ENCODE assay signal across 1 cellular context in the genomic region with DNA sequence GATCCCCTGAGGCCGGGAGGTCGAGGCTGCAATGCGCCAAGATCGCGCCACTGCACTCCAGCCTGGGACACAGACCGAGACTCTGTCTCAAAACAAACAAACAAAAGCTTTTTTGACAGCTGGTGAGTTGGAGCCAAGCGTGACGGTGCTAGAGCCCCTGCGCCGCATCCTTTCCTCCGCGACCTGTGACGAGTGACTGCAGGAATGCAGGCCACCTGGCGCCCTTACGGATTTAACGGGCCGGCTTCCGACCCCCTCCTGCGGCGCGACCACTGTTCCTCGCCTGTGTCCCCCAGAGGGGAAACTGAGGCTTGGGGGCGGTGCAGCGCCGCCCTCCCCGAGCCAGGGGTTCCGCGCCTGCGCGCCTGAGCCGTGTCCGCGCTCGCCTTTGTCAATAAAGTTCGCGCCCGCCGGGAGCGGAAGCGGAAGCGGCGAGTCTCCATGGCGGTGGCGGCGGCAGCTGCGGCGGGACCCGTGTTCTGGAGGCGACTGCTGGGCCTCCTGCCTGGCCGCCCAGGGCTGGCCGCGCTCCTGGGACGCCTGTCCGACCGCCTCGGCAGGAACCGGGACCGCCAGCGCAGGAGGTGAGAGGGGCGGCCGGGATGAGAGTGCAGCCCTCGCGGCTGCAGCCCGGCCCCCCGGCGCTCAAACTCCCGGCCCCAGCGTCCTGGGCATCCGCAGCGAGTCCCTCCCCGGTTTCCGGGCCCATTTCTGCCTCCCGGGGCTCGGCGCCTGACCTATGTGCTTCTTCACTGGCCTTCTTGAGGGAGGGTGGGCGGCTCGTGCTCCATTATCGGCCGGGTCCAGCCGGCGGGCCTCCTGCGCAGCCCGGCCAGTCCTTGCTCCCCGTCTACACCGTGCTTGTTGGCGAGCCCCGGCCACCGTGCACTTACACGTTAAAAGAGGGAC.
TF ChIP-seq lines count a peak whose summit lies in the region.

A gene with protein sequence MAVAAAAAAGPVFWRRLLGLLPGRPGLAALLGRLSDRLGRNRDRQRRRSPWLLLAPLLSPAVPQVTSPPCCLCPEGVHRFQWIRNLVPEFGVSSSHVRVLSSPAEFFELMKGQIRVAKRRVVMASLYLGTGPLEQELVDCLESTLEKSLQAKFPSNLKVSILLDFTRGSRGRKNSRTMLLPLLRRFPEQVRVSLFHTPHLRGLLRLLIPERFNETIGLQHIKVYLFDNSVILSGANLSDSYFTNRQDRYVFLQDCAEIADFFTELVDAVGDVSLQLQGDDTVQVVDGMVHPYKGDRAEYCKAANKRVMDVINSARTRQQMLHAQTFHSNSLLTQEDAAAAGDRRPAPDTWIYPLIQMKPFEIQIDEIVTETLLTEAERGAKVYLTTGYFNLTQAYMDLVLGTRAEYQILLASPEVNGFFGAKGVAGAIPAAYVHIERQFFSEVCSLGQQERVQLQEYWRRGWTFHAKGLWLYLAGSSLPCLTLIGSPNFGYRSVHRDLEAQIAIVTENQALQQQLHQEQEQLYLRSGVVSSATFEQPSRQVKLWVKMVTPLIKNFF (plus strand): TSS at position 425 of the 909 bp plus-strand sequence. CDS start 17 bp downstream, at position 442.

TF ChIP-seq in WTC11, 78 proteins besides CTCF, POLR2A, EP300 and RAD21 (continued from another document):
- TF ChIP-seq, protein P1, sequence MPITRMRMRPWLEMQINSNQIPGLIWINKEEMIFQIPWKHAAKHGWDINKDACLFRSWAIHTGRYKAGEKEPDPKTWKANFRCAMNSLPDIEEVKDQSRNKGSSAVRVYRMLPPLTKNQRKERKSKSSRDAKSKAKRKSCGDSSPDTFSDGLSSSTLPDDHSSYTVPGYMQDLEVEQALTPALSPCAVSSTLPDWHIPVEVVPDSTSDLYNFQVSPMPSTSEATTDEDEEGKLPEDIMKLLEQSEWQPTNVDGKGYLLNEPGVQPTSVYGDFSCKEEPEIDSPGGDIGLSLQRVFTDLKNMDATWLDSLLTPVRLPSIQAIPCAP (CRISPR knock-in tag; IDR thresholded peaks at IDR 0.05), result 0 out of 2 replicates have a peak, but pooled peaks have one; percentile 44
- TF ChIP-seq, protein P2, sequence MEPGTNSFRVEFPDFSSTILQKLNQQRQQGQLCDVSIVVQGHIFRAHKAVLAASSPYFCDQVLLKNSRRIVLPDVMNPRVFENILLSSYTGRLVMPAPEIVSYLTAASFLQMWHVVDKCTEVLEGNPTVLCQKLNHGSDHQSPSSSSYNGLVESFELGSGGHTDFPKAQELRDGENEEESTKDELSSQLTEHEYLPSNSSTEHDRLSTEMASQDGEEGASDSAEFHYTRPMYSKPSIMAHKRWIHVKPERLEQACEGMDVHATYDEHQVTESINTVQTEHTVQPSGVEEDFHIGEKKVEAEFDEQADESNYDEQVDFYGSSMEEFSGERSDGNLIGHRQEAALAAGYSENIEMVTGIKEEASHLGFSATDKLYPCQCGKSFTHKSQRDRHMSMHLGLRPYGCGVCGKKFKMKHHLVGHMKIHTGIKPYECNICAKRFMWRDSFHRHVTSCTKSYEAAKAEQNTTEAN (CRISPR knock-in tag; IDR thresholded peaks at IDR 0.05), result no peak
- TF ChIP-seq, protein P3, sequence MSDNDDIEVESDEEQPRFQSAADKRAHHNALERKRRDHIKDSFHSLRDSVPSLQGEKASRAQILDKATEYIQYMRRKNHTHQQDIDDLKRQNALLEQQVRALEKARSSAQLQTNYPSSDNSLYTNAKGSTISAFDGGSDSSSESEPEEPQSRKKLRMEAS (CRISPR knock-in tag; IDR thresholded peaks at IDR 0.05), result peak; percentile 78
- TF ChIP-seq PRRX2 (CRISPR knock-in tag; IDR thresholded peaks at IDR 0.05) (no peak), FOXP1 (CRISPR knock-in tag; IDR thresholded peaks at IDR 0.05; ENCODE audit: borderline replicate concordance) (peak; percentile 55; the same call in 1 of the 2 replicates), FOXK1 (CRISPR knock-in tag; IDR thresholded peaks at IDR 0.05) (peak; percentile 91), JAZF1 (CRISPR knock-in tag; IDR thresholded peaks at IDR 0.05) (no peak), ZNF396 (CRISPR knock-in tag; IDR thresholded peaks at IDR 0.05; ENCODE audit: borderline replicate concordance) (no peak), ATF1 (CRISPR knock-in tag; IDR thresholded peaks at IDR 0.05) (0 out of 2 replicates have a peak, but pooled peaks have one; percentile 81), NR3C1 (CRISPR knock-in tag; conservative IDR thresholded peaks at IDR 0.05; ENCODE audit: low read depth) (no peak), KAT7 (CRISPR knock-in tag; IDR thresholded peaks at IDR 0.05; ENCODE audit: borderline replicate concordance) (peak; percentile 67; the same call in 1 of the 2 replicates), RELA (CRISPR knock-in tag; IDR thresholded peaks at IDR 0.05; ENCODE audit: borderline replicate concordance) (peak; percentile 70; the same call in 1 of the 2 replicates), TEAD1 (CRISPR knock-in tag; IDR thresholded peaks at IDR 0.05) (0 out of 2 replicates have a peak, but pooled peaks have one; percentile 63), NFYB (CRISPR knock-in tag; conservative IDR thresholded peaks at IDR 0.05; ENCODE audit: low read depth) (no peak), ETV6 (CRISPR knock-in tag; IDR thresholded peaks at IDR 0.05) (peak; percentile 97), SOX15 (CRISPR knock-in tag; IDR thresholded peaks at IDR 0.05) (no peak), GABPB1 (CRISPR knock-in tag; IDR thresholded peaks at IDR 0.05) (peak; percentile 88), EMX1 (CRISPR knock-in tag; IDR thresholded peaks at IDR 0.05) (no peak), SP1 (CRISPR knock-in tag; conservative IDR thresholded peaks at IDR 0.05) (peak; percentile 74), ZBTB21 (CRISPR knock-in tag; IDR thresholded peaks at IDR 0.05; ENCODE audit: borderline replicate concordance) (no peak), NFE2L1 (CRISPR knock-in tag; IDR thresholded peaks at IDR 0.05) (no peak)
- TF ChIP-seq, protein P4, sequence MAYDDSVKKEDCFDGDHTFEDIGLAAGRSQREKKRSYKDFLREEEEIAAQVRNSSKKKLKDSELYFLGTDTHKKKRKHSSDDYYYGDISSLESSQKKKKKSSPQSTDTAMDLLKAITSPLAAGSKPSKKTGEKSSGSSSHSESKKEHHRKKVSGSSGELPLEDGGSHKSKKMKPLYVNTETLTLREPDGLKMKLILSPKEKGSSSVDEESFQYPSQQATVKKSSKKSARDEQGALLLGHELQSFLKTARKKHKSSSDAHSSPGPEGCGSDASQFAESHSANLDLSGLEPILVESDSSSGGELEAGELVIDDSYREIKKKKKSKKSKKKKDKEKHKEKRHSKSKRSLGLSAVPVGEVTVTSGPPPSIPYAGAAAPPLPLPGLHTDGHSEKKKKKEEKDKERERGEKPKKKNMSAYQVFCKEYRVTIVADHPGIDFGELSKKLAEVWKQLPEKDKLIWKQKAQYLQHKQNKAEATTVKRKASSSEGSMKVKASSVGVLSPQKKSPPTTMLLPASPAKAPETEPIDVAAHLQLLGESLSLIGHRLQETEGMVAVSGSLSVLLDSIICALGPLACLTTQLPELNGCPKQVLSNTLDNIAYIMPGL (CRISPR knock-in tag; IDR thresholded peaks at IDR 0.05), result peak; percentile 89; the same call in 1 of the 2 replicates
- TF ChIP-seq, protein P5, sequence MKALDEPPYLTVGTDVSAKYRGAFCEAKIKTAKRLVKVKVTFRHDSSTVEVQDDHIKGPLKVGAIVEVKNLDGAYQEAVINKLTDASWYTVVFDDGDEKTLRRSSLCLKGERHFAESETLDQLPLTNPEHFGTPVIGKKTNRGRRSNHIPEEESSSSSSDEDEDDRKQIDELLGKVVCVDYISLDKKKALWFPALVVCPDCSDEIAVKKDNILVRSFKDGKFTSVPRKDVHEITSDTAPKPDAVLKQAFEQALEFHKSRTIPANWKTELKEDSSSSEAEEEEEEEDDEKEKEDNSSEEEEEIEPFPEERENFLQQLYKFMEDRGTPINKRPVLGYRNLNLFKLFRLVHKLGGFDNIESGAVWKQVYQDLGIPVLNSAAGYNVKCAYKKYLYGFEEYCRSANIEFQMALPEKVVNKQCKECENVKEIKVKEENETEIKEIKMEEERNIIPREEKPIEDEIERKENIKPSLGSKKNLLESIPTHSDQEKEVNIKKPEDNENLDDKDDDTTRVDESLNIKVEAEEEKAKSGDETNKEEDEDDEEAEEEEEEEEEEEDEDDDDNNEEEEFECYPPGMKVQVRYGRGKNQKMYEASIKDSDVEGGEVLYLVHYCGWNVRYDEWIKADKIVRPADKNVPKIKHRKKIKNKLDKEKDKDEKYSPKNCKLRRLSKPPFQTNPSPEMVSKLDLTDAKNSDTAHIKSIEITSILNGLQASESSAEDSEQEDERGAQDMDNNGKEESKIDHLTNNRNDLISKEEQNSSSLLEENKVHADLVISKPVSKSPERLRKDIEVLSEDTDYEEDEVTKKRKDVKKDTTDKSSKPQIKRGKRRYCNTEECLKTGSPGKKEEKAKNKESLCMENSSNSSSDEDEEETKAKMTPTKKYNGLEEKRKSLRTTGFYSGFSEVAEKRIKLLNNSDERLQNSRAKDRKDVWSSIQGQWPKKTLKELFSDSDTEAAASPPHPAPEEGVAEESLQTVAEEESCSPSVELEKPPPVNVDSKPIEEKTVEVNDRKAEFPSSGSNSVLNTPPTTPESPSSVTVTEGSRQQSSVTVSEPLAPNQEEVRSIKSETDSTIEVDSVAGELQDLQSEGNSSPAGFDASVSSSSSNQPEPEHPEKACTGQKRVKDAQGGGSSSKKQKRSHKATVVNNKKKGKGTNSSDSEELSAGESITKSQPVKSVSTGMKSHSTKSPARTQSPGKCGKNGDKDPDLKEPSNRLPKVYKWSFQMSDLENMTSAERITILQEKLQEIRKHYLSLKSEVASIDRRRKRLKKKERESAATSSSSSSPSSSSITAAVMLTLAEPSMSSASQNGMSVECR (CRISPR knock-in tag; IDR thresholded peaks at IDR 0.05; ENCODE audit: borderline replicate concordance), result peak; percentile 90; the same call in 1 of the 2 replicates
- TF ChIP-seq, protein P6, sequence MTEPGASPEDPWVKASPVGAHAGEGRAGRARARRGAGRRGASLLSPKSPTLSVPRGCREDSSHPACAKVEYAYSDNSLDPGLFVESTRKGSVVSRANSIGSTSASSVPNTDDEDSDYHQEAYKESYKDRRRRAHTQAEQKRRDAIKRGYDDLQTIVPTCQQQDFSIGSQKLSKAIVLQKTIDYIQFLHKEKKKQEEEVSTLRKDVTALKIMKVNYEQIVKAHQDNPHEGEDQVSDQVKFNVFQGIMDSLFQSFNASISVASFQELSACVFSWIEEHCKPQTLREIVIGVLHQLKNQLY (CRISPR knock-in tag; IDR thresholded peaks at IDR 0.05), result 0 out of 2 replicates have a peak, but pooled peaks have one; percentile 21
- TF ChIP-seq, protein P7, sequence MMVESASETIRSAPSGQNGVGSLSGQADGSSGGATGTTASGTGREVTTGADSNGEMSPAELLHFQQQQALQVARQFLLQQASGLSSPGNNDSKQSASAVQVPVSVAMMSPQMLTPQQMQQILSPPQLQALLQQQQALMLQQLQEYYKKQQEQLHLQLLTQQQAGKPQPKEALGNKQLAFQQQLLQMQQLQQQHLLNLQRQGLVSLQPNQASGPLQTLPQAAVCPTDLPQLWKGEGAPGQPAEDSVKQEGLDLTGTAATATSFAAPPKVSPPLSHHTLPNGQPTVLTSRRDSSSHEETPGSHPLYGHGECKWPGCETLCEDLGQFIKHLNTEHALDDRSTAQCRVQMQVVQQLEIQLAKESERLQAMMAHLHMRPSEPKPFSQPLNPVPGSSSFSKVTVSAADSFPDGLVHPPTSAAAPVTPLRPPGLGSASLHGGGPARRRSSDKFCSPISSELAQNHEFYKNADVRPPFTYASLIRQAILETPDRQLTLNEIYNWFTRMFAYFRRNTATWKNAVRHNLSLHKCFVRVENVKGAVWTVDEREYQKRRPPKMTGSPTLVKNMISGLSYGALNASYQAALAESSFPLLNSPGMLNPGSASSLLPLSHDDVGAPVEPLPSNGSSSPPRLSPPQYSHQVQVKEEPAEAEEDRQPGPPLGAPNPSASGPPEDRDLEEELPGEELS (CRISPR knock-in tag; IDR thresholded peaks at IDR 0.05), result peak; percentile 65; the same call in 1 of the 2 replicates
- TF ChIP-seq, protein P8, sequence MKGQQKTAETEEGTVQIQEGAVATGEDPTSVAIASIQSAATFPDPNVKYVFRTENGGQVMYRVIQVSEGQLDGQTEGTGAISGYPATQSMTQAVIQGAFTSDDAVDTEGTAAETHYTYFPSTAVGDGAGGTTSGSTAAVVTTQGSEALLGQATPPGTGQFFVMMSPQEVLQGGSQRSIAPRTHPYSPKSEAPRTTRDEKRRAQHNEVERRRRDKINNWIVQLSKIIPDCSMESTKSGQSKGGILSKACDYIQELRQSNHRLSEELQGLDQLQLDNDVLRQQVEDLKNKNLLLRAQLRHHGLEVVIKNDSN (CRISPR knock-in tag; IDR thresholded peaks at IDR 0.05), result 0 out of 2 replicates have a peak, but pooled peaks have one; percentile 22
- TF ChIP-seq, protein P9, sequence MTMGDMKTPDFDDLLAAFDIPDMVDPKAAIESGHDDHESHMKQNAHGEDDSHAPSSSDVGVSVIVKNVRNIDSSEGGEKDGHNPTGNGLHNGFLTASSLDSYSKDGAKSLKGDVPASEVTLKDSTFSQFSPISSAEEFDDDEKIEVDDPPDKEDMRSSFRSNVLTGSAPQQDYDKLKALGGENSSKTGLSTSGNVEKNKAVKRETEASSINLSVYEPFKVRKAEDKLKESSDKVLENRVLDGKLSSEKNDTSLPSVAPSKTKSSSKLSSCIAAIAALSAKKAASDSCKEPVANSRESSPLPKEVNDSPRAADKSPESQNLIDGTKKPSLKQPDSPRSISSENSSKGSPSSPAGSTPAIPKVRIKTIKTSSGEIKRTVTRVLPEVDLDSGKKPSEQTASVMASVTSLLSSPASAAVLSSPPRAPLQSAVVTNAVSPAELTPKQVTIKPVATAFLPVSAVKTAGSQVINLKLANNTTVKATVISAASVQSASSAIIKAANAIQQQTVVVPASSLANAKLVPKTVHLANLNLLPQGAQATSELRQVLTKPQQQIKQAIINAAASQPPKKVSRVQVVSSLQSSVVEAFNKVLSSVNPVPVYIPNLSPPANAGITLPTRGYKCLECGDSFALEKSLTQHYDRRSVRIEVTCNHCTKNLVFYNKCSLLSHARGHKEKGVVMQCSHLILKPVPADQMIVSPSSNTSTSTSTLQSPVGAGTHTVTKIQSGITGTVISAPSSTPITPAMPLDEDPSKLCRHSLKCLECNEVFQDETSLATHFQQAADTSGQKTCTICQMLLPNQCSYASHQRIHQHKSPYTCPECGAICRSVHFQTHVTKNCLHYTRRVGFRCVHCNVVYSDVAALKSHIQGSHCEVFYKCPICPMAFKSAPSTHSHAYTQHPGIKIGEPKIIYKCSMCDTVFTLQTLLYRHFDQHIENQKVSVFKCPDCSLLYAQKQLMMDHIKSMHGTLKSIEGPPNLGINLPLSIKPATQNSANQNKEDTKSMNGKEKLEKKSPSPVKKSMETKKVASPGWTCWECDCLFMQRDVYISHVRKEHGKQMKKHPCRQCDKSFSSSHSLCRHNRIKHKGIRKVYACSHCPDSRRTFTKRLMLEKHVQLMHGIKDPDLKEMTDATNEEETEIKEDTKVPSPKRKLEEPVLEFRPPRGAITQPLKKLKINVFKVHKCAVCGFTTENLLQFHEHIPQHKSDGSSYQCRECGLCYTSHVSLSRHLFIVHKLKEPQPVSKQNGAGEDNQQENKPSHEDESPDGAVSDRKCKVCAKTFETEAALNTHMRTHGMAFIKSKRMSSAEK (CRISPR knock-in tag; IDR thresholded peaks at IDR 0.05; ENCODE audit: borderline replicate concordance), result no peak
